Comparison of ENCODE assay signal across 18 cellular contexts in genomic region chr4:26952891-26953290, GRCh38.
"Had no signal": no experiment of that assay in that cellular context is flagged by ENCODE, and none has a peak within 500 bp of the region (broad histone marks: within the 10 kb centered on the region; RNA-seq: fewer than 3 reads in every experiment).

No MANE protein-coding gene starts in this region.

- ATAC-seq: mucosa of descending colon had no signal

- H3K9me3 Mint-ChIP-seq: type B pancreatic cell had no signal

- H3K4me3 ChIP-seq: colonic mucosa, hepatocyte, mucosa of descending colon, sigmoid colon had no signal

- H3K4me1 Mint-ChIP-seq: endodermal cell, nephron progenitor cell had no signal

- H3K9me3 ChIP-seq: colonic mucosa, neutrophil, sigmoid colon had no signal

- H3K27me3 Mint-ChIP-seq: type B pancreatic cell had no signal

- H3K27ac Mint-ChIP-seq: endodermal cell, nephron progenitor cell, type B pancreatic cell had no signal

- H3K4me3 Mint-ChIP-seq: endodermal cell, nephron progenitor cell, type B pancreatic cell had no signal

- H3K27ac ChIP-seq: colonic mucosa, hepatocyte, neutrophil, sigmoid colon had no signal

- H3K4me2 ChIP-seq: hepatocyte had no signal

- H3K36me3 Mint-ChIP-seq: type B pancreatic cell had no signal

- DNase-seq: colonic mucosa; effector CD4-positive, alpha-beta T cell; endodermal cell; erythroblast; foreskin melanocyte; head of caudate nucleus; kidney glomerular epithelial cell; mammary epithelial cell; mucosa of descending colon; nephron progenitor cell; posterior cingulate gyrus; sigmoid colon; small intestine; stimulated activated CD4-positive, alpha-beta T cell treated with anti-CD3 and anti-CD28 coated beads, Interleukin-12 subunit alpha, Interleukin-12 subunit beta, amount 100 ng/mL, for 4 hours; stimulated activated naive CD4-positive, alpha-beta T cell treated with Interleukin-2 at 50 U/mL for 16 hours had no signal

- H3K4me1 ChIP-seq: colonic mucosa, sigmoid colon had no signal

- H3K27me3 ChIP-seq: colonic mucosa, hepatocyte, neutrophil, sigmoid colon had no signal

- H3K36me3 ChIP-seq: colonic mucosa had no signal

- H2AFZ ChIP-seq: hepatocyte had no signal
